ENCODE assay signal across 9 cellular contexts in the genomic region with DNA sequence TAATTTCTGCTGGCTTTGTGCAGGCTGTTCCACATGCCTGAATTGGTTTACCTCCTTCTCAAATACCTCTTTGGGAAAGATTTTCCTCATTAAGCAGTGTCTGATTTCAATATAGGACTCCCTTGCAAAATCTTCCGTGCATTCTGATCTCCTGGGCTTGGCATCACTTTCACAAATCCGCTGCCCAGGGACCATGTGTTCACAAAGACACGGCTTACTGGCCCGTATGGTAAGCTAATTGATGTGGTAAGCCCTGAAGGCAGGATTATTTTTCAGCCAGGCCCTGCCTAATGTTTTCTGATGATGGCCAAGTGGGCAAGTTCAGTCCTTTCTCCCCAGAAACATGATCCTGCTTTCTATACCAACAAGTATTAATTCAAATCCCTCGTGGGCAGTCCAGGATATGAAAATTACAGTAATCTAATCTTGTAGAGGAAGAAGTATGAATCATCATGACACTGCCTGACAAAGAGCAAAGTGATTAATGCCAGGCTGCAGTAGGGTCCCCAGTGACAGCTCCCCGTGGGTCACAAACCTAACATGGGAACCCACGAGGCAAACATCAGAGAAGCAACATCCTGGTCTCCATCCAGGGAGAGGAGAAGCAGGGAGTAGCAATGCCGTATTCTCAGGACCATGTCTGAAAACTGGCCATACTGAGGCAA. TPM values are rescaled to one million over a fixed set of nuclear protein-coding genes. Genes with fewer than 3 reads are reported as not detected.
DNase-seq lines count a peak whose midpoint lies in the region; ATAC-seq and TF ChIP-seq lines count a peak whose summit lies in the region.
"Had no signal": no experiment of that assay in that cellular context is flagged by ENCODE, and none has a peak within 500 bp of the region (broad histone marks: within the 10 kb centered on the region; RNA-seq: fewer than 3 reads in every experiment).

No MANE protein-coding gene starts in this region.

- no peaks in the 10 kb centered on the region for H3K27me3 ChIP-seq in muscle layer of duodenum (ENCODE audit: low read depth, low read length)
- H3K27me3 ChIP-seq: upper lobe of left lung had no signal

- no peak overlapping the region for H3K4me3 ChIP-seq in astrocyte of the spinal cord (ENCODE audit: low read depth, low read length)
- peak overlapping the region in 1 of 2 donors; percentile 13 for H3K4me3 ChIP-seq in muscle layer of duodenum (ENCODE audit: low read depth in 1 of 2, low read length in 2 of 2)
- H3K4me3 ChIP-seq: upper lobe of left lung had no signal

- peak overlapping the region; percentile 70 for H3K27ac ChIP-seq in muscle layer of duodenum (ENCODE audit: low read length)

- DNase-seq in Caki2 (ENCODE audit: low read depth) (peak; percentile 53), NCI-H2081 (lab: John Stamatoyannopoulos, UW) (peak; percentile 39 to 57), astrocyte of the spinal cord (ENCODE audit: low read depth, low spot score) (peak; percentile 58), KG1 (lab: John Stamatoyannopoulos, UW) (no peak), medulla oblongata (ENCODE audit: extremely low spot score) (no peak)
- DNase-seq: upper lobe of left lung had no signal

- no peak for ATAC-seq in GM21825 (IDR thresholded peaks at IDR 0.05; ENCODE audit: unreplicated experiment)
- no peak for ATAC-seq in HG03045 (IDR thresholded peaks at IDR 0.05; ENCODE audit: unreplicated experiment)

- H3K36me3 ChIP-seq in muscle layer of duodenum (ENCODE audit: control insufficient read depth in 1 of 2, insufficient read depth in 2 of 2, low read length in 2 of 2), result no peaks in the 10 kb centered on the region
- H3K36me3 ChIP-seq: upper lobe of left lung had no signal

- in situ Hi-C loops in Caki2 (cut with HindIII; ENCODE audit: low pct_unique_long_range_greater_than_20kb, low sequenced_read_pairs) (no loop called here), astrocyte of the spinal cord (cut with HindIII; ENCODE audit: low sequenced_read_pairs) (no loop called here)

- peaks cover 24 to 47% of the 10 kb centered on the region in 2 donors for H3K4me1 ChIP-seq in muscle layer of duodenum (ENCODE audit: control insufficient read depth in 1 of 2, insufficient read depth in 2 of 2, low read length in 2 of 2)

- no peaks in the 10 kb centered on the region for H3K9me3 ChIP-seq in muscle layer of duodenum (ENCODE audit: control insufficient read depth in 1 of 2, low read length in 2 of 2)
- H3K9me3 ChIP-seq: upper lobe of left lung had no signal

- TF ChIP-seq CTCF in astrocyte of the spinal cord (IDR thresholded peaks at IDR 0.05; ENCODE audit: low read depth, low read length), result no peak

RNA-seq across cellular contexts. Expression of a gene that starts 11.6 kb away (rescaled TPM):
- total RNA-seq in Caki2 (2014; rRNA removed; shearing (Covaris generic); ENCODE audit: low replicate concordance), result 59.4 and 65.4 TPM in 2 replicates

Comparison
In these comparisons a context has a peak if more than half of its experiments do, and no peak if none do; other contexts are left out.
1. DNase-seq: peak in Caki2 (single experiment), NCI-H2081 (2 of 2) and astrocyte of the spinal cord (single experiment); none in KG1 (single experiment) and medulla oblongata (single experiment).